ENCODE assay signal across 20 cellular contexts in the genomic region with DNA sequence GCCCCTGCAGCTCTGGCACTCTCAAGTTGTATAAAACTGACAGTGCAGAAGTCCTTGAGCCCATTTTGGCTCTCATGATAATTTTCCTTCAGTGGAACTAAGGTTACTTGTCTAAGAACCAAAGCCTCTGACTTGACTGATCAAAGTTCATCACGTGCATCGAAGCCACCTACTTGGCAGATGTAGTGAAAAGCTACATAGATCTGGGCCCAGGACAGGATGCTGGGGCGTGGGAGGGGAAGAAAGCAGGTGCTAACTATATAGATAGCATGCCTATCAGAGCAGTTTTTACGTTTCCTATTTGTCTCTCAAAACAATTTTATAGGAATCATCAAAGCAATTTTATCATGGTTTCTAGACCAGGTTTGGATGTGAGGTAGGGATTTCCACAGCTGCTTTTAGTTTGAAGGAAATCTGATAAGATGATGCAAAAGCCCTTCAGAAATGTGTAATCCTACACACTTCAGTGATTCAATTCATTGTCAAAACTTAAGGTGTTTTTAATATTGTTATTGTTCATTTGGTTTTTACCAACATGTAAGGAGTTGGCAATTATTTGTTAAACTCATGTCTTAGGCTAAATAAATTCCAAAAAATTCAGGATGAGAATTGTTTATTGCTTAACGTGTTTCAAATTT. TPM values are rescaled to one million over a fixed set of nuclear protein-coding genes. Genes with fewer than 3 reads are reported as not detected.
DNase-seq lines count a peak whose midpoint lies in the region; ATAC-seq lines count a peak whose summit lies in the region.
"Had no signal": no experiment of that assay in that cellular context is flagged by ENCODE, and none has a peak within 500 bp of the region (broad histone marks: within the 10 kb centered on the region; RNA-seq: fewer than 3 reads in every experiment).

No MANE protein-coding gene starts in this region.

- ATAC-seq in HG02798 (IDR thresholded peaks at IDR 0.05; ENCODE audit: poor library complexity, unreplicated experiment), result no peak

- no peaks in the 10 kb centered on the region for H3K27me3 Mint-ChIP-seq in CD4-positive, alpha-beta memory T cell
- no peaks in the 10 kb centered on the region for H3K27me3 Mint-ChIP-seq in activated T-helper 1 cell treated with anti-CD3 and anti-CD28 coated beads, Interleukin-12 subunit alpha, Interleukin-12 subunit beta, Interleukin-2, Interleukin-4 antibody, amounts not matched to agents 30 ng/mL and 10 ng/mL and 1 ng/mL, durations not matched to agents 14 hours and 24 hours and 36 hours (ENCODE audit: insufficient read depth)
- H3K27me3 Mint-ChIP-seq: memory B cell had no signal

- DNase-seq in CD4-positive, alpha-beta memory T cell, result peak; percentile 60 to 79 (median 64)
- peak; percentile 81 for DNase-seq in Jurkat, Clone E6-1 (ENCODE audit: low read depth, low spot score)
- DNase-seq in activated T-helper 1 cell treated with anti-CD3 and anti-CD28 coated beads, Interleukin-12 subunit alpha, Interleukin-12 subunit beta, Interleukin-2, Interleukin-4 antibody, amounts not matched to agents 30 ng/mL and 10 ng/mL and 1 ng/mL, durations not matched to agents 14 hours and 24 hours and 36 hours (ENCODE audit: low spot score), result no peak
- peak; percentile 74 for DNase-seq in stimulated activated CD4-positive, alpha-beta T cell treated with anti-CD3 and anti-CD28 coated beads, Interleukin-15, amount 100 ng/mL, for 24 hours
- no peak for DNase-seq in posterior vena cava (ENCODE audit: low spot score)
- no peak for DNase-seq in SW 1271 (lab: John Stamatoyannopoulos, UW)
- DNase-seq in SK-N-DZ (ENCODE audit: low spot score), result no peak
- DNase-seq: DMS79, immature natural killer cell, NCI-H187, NCI-H524 treated with DMSO at 0.1 percent for 48 hours, nucleus accumbens, RPMI8226 had no signal

- POLR2A ChIA-PET in CD4-positive, alpha-beta memory T cell (lab: Charles Lee; ENCODE audit: partially characterized antibody), result interaction anchor here (0.8 to 4.8 kb wide), 17 partner anchors 8 to 49 kb away, joined by 3 to 40 read pairs (median 5); no protein-coding TSS in a partner anchor

- peaks cover 52% of the 10 kb centered on the region for H3K4me1 ChIP-seq in CD4-positive, alpha-beta memory T cell (ENCODE audit: insufficient read depth, low read length)
- H3K4me1 ChIP-seq: breast epithelium had no signal

- H3K4me3 Mint-ChIP-seq in CD4-positive, alpha-beta memory T cell, result peak overlapping the region; percentile 89 to 99 (median 97)
- peak overlapping the region; percentile 99 for H3K4me3 Mint-ChIP-seq in activated T-helper 1 cell treated with anti-CD3 and anti-CD28 coated beads, Interleukin-12 subunit alpha, Interleukin-12 subunit beta, Interleukin-2, Interleukin-4 antibody, amounts not matched to agents 30 ng/mL and 10 ng/mL and 1 ng/mL, durations not matched to agents 14 hours and 24 hours and 36 hours
- H3K4me3 Mint-ChIP-seq: immature natural killer cell, memory B cell had no signal

- no peaks in the 10 kb centered on the region for H3K9me3 ChIP-seq in CD4-positive, alpha-beta memory T cell (ENCODE audit: control insufficient read depth in 1 of 2, low read length in 2 of 2)
- H3K9me3 ChIP-seq: breast epithelium had no signal

- H3K36me3 ChIP-seq in CD4-positive, alpha-beta memory T cell (ENCODE audit: insufficient read depth, low read length), result peaks cover 15% of the 10 kb centered on the region
- H3K36me3 ChIP-seq: breast epithelium had no signal

- H3K27ac Mint-ChIP-seq in CD4-positive, alpha-beta memory T cell, result peak overlapping the region; percentile 66 to 97 (median 91)
- peak overlapping the region; percentile 94 for H3K27ac Mint-ChIP-seq in activated T-helper 1 cell treated with anti-CD3 and anti-CD28 coated beads, Interleukin-12 subunit alpha, Interleukin-12 subunit beta, Interleukin-2, Interleukin-4 antibody, amounts not matched to agents 30 ng/mL and 10 ng/mL and 1 ng/mL, durations not matched to agents 14 hours and 24 hours and 36 hours
- H3K27ac Mint-ChIP-seq: immature natural killer cell, memory B cell had no signal

- intact Hi-C loops in CD4-positive, alpha-beta memory T cell (cut with micrococcal nuclease), result loop anchor here (1.0 to 2.0 kb wide), 5 partner anchors 11 to 48 kb away; no protein-coding TSS in a partner anchor
- intact Hi-C loops in activated T-helper 1 cell treated with anti-CD3 and anti-CD28 coated beads, Interleukin-12 subunit alpha, Interleukin-12 subunit beta, Interleukin-2, Interleukin-4 antibody, amounts not matched to agents 30 ng/mL and 10 ng/mL and 1 ng/mL, durations not matched to agents 14 hours and 24 hours and 36 hours (cut with micrococcal nuclease), result loop anchor here (1.0 to 2.0 kb wide), 6 partner anchors 10 to 58 kb away; no protein-coding TSS in a partner anchor
- intact Hi-C loops in posterior vena cava (cut with DNase I), result no loop called here

- peaks cover 34 to 60% (median 43%) of the 10 kb centered on the region in 4 donors for H3K4me1 Mint-ChIP-seq in CD4-positive, alpha-beta memory T cell
- H3K4me1 Mint-ChIP-seq in activated T-helper 1 cell treated with anti-CD3 and anti-CD28 coated beads, Interleukin-12 subunit alpha, Interleukin-12 subunit beta, Interleukin-2, Interleukin-4 antibody, amounts not matched to agents 30 ng/mL and 10 ng/mL and 1 ng/mL, durations not matched to agents 14 hours and 24 hours and 36 hours (ENCODE audit: low read depth), result peaks cover 57% of the 10 kb centered on the region
- H3K4me1 Mint-ChIP-seq: memory B cell had no signal

- H3K27me3 ChIP-seq in CD4-positive, alpha-beta memory T cell (ENCODE audit: insufficient read depth, low read length), result no peaks in the 10 kb centered on the region

- H3K9me3 Mint-ChIP-seq in CD4-positive, alpha-beta memory T cell, result no peaks in the 10 kb centered on the region
- no peaks in the 10 kb centered on the region for H3K9me3 Mint-ChIP-seq in activated T-helper 1 cell treated with anti-CD3 and anti-CD28 coated beads, Interleukin-12 subunit alpha, Interleukin-12 subunit beta, Interleukin-2, Interleukin-4 antibody, amounts not matched to agents 30 ng/mL and 10 ng/mL and 1 ng/mL, durations not matched to agents 14 hours and 24 hours and 36 hours
- H3K9me3 Mint-ChIP-seq: immature natural killer cell, memory B cell had no signal

- H3K4me3 ChIP-seq in CD4-positive, alpha-beta memory T cell (ENCODE audit: low read length in 2 of 2), result peak overlapping the region in 1 of 2 donors; percentile 3
- H3K4me3 ChIP-seq in Jurkat, Clone E6-1 (ENCODE audit: low read length), result no peak overlapping the region
- H3K4me3 ChIP-seq: breast epithelium had no signal

- H3K36me3 Mint-ChIP-seq in CD4-positive, alpha-beta memory T cell, result peaks cover 31 to 37% of the 10 kb centered on the region in 2 donors
- H3K36me3 Mint-ChIP-seq in activated T-helper 1 cell treated with anti-CD3 and anti-CD28 coated beads, Interleukin-12 subunit alpha, Interleukin-12 subunit beta, Interleukin-2, Interleukin-4 antibody, amounts not matched to agents 30 ng/mL and 10 ng/mL and 1 ng/mL, durations not matched to agents 14 hours and 24 hours and 36 hours (ENCODE audit: low read depth), result peaks cover 40% of the 10 kb centered on the region
- H3K36me3 Mint-ChIP-seq: memory B cell had no signal

- CTCF ChIA-PET in CD4-positive, alpha-beta memory T cell (lab: Charles Lee; ENCODE audit: partially characterized antibody), result interaction anchor here (0.7 to 3.8 kb wide), 4 partner anchors 11 to 38 kb away, joined by 3 to 11 read pairs (median 3); no protein-coding TSS in a partner anchor

- H3K27ac ChIP-seq in CD4-positive, alpha-beta memory T cell (ENCODE audit: low read depth, low read length), result peak overlapping the region; percentile 82
- H3K27ac ChIP-seq: breast epithelium, KMS-11 had no signal

RNA-seq across cellular contexts. Expression of a gene that starts 1.2 kb away (rescaled TPM):
- 10 to 100 TPM; 68.4 to 75.0 TPM for total RNA-seq in CD4-positive, alpha-beta memory T cell
- polyA plus RNA-seq in CD4-positive, alpha-beta memory T cell, result 100 to 1,000 TPM; 109 to 137 TPM
- polyA plus RNA-seq in Jurkat, Clone E6-1 (2012; ENCODE audit: insufficient read depth, insufficient read length), result 0.64 TPM
- 261 and 272 TPM in 2 replicates for total RNA-seq in activated T-helper 1 cell treated with anti-CD3 and anti-CD28 coated beads, Interleukin-12 subunit alpha, Interleukin-12 subunit beta, Interleukin-2, Interleukin-4 antibody, amounts not matched to agents 30 ng/mL and 10 ng/mL and 1 ng/mL, durations not matched to agents 14 hours and 24 hours and 36 hours
- not detected for total RNA-seq in posterior vena cava
- not detected in 2 replicates for polyA plus RNA-seq in SK-N-DZ (2014; cell fraction: cytosol; rRNA removed)
- polyA plus RNA-seq in SK-N-DZ (2014; cell fraction: nucleus; rRNA removed), result not detected in 2 replicates
- total RNA-seq: endothelial cell of umbilical vein, skeletal muscle tissue, urinary bladder had no signal
- polyA plus RNA-seq: endothelial cell of umbilical vein had no signal

Comparison
In these comparisons a context has a peak if more than half of its experiments do, and no peak if none do; other contexts are left out.
1. DNase-seq: peak in CD4-positive, alpha-beta memory T cell (5 of 5), Jurkat, Clone E6-1 (single experiment) and stimulated activated CD4-positive, alpha-beta T cell treated with anti-CD3 and anti-CD28 coated beads, Interleukin-15, amount 100 ng/mL, for 24 hours (single experiment); none in activated T-helper 1 cell treated with anti-CD3 and anti-CD28 coated beads, Interleukin-12 subunit alpha, Interleukin-12 subunit beta, Interleukin-2, Interleukin-4 antibody, amounts not matched to agents 30 ng/mL and 10 ng/mL and 1 ng/mL, durations not matched to agents 14 hours and 24 hours and 36 hours (single experiment), posterior vena cava (single experiment), SW 1271 (0 of 2) and SK-N-DZ (single experiment).
2. RNA of a gene that starts 1.2 kb away (total RNA-seq): 261 to 272 TPM in activated T-helper 1 cell treated with anti-CD3 and anti-CD28 coated beads, Interleukin-12 subunit alpha, Interleukin-12 subunit beta, Interleukin-2, Interleukin-4 antibody, amounts not matched to agents 30 ng/mL and 10 ng/mL and 1 ng/mL, durations not matched to agents 14 hours and 24 hours and 36 hours and 68.4 to 75.0 TPM in CD4-positive, alpha-beta memory T cell; not detected in posterior vena cava; every median in the first group is over 10 times any median in the second.
3. intact Hi-C loops: an anchor here in CD4-positive, alpha-beta memory T cell (1.0 to 2.0 kb wide) and activated T-helper 1 cell treated with anti-CD3 and anti-CD28 coated beads, Interleukin-12 subunit alpha, Interleukin-12 subunit beta, Interleukin-2, Interleukin-4 antibody, amounts not matched to agents 30 ng/mL and 10 ng/mL and 1 ng/mL, durations not matched to agents 14 hours and 24 hours and 36 hours (1.0 to 2.0 kb wide); none called in posterior vena cava.